ENCODE assay signal across 8 cellular contexts in genomic region chr9:6080154-6080716, GRCh38.
A peak's percentile ranks its signal among the peaks of the same experiment; 100 is the strongest.
DNase-seq lines count a peak whose midpoint lies in the region; ATAC-seq and TF ChIP-seq lines count a peak whose summit lies in the region.

No MANE protein-coding gene starts in this region.

- H3K4me1 Mint-ChIP-seq in GM23338: peaks cover 29% of the 10 kb centered on the region
- peaks cover 9% of the 10 kb centered on the region for H3K4me1 Mint-ChIP-seq in activated naive CD8-positive, alpha-beta T cell treated with anti-CD3 and anti-CD28 coated beads, Interleukin-2, amount 50 U/mL, for 24 hours

- H3K27me3 ChIP-seq in GM23338 (ENCODE audit: insufficient read depth): no peaks in the 10 kb centered on the region
- no peaks in the 10 kb centered on the region for H3K27me3 ChIP-seq in trophoblast cell (ENCODE audit: insufficient read depth, low read length)
- no peaks in the 10 kb centered on the region for H3K27me3 ChIP-seq in tibial nerve

- no peaks in the 10 kb centered on the region for H3K9me3 ChIP-seq in trophoblast cell (ENCODE audit: insufficient read depth, low read depth, low read length)
- no peaks in the 10 kb centered on the region for H3K9me3 ChIP-seq in tibial nerve

- H4K91ac ChIP-seq in trophoblast cell (ENCODE audit: low read depth, low read length): peak overlapping the region; percentile 50

- H3F3A ChIP-seq in GM23338 (replicated peaks; ENCODE audit: low read depth): no peaks in the 10 kb centered on the region

- no peaks in the 10 kb centered on the region for H4K20me1 ChIP-seq in GM23338 (replicated peaks; ENCODE audit: insufficient read depth)

- H2AFZ ChIP-seq in GM23338 (no peak overlapping the region), trophoblast cell (ENCODE audit: insufficient read depth, low read length, poor library complexity) (peak overlapping the region; percentile 30)

- H3K4me1 ChIP-seq in GM23338 (ENCODE audit: insufficient read depth) (peaks cover 26% of the 10 kb centered on the region), trophoblast cell (ENCODE audit: control insufficient read depth in 1 of 2, insufficient read depth in 2 of 2, low read length in 2 of 2) (peaks cover 7 to 9% of the 10 kb centered on the region in 2 experiments), tibial nerve (no peaks in the 10 kb centered on the region)

- no peak overlapping the region for H2BK5ac ChIP-seq in trophoblast cell (ENCODE audit: low read depth, low read length, poor library complexity)

- DNase-seq in DMS 273 treated with DMSO at 0.1 percent for 48 hours (lab: John Stamatoyannopoulos, UW) (peak; percentile 86), GM23338 (ENCODE audit: low spot score) (peak; percentile 99), MV-4-11 (lab: John Stamatoyannopoulos, UW) (peak; percentile 95), SK-N-DZ (ENCODE audit: low spot score) (peak; percentile 74), Right ventricle myocardium superior (peak; percentile 88), trophoblast cell (peak; percentile 94 to 95), tibial nerve (ENCODE audit: low spot score in 2 of 2) (peak; percentile 57 to 68)
- DNase-seq in activated naive CD8-positive, alpha-beta T cell treated with anti-CD3 and anti-CD28 coated beads, Interleukin-2, amount 50 U/mL, for 24 hours: peak; percentile 68

- H2BK12ac ChIP-seq in trophoblast cell (ENCODE audit: low read length): no peak overlapping the region

- H3K27ac Mint-ChIP-seq in GM23338: peak overlapping the region; percentile 84
- H3K27ac Mint-ChIP-seq in activated naive CD8-positive, alpha-beta T cell treated with anti-CD3 and anti-CD28 coated beads, Interleukin-2, amount 50 U/mL, for 24 hours: peak overlapping the region; percentile 76

- H3K79me2 ChIP-seq in GM23338 (replicated peaks; ENCODE audit: insufficient read depth): no peaks in the 10 kb centered on the region
- peaks cover 2% of the 10 kb centered on the region for H3K79me2 ChIP-seq in trophoblast cell (ENCODE audit: control insufficient read depth, insufficient read depth, low read length, poor library complexity)

- H3K79me1 ChIP-seq in trophoblast cell (ENCODE audit: low read length): peaks cover 12% of the 10 kb centered on the region

- H4K12ac ChIP-seq in trophoblast cell (ENCODE audit: low read depth, low read length): peak overlapping the region; percentile 23

- H4K8ac ChIP-seq in trophoblast cell (ENCODE audit: low read depth, low read length): peak overlapping the region; percentile 62

- no peak overlapping the region for H3K9ac ChIP-seq in trophoblast cell (ENCODE audit: low read length)

- no peak for TF ChIP-seq EP300 in tibial nerve (IDR thresholded peaks at IDR 0.05)

- no peaks in the 10 kb centered on the region for H3K9me3 Mint-ChIP-seq in GM23338
- no peaks in the 10 kb centered on the region for H3K9me3 Mint-ChIP-seq in activated naive CD8-positive, alpha-beta T cell treated with anti-CD3 and anti-CD28 coated beads, Interleukin-2, amount 50 U/mL, for 24 hours

- no peak overlapping the region for H3K18ac ChIP-seq in trophoblast cell (ENCODE audit: low read length)

- peaks cover 6% of the 10 kb centered on the region for H3K27me3 Mint-ChIP-seq in GM23338 (ENCODE audit: insufficient read depth, low read depth, poor library complexity)
- H3K27me3 Mint-ChIP-seq in activated naive CD8-positive, alpha-beta T cell treated with anti-CD3 and anti-CD28 coated beads, Interleukin-2, amount 50 U/mL, for 24 hours: no peaks in the 10 kb centered on the region

- H3K36me3 ChIP-seq in GM23338 (ENCODE audit: insufficient read depth): no peaks in the 10 kb centered on the region
- H3K36me3 ChIP-seq in trophoblast cell (ENCODE audit: control insufficient read depth in 1 of 2, insufficient read depth in 2 of 2, low read length in 2 of 2): no peaks in the 10 kb centered on the region
- no peaks in the 10 kb centered on the region for H3K36me3 ChIP-seq in tibial nerve

- peak overlapping the region; percentile 9 for H3K4ac ChIP-seq in trophoblast cell (ENCODE audit: low read depth, low read length)

- no peak overlapping the region for H2BK120ac ChIP-seq in trophoblast cell (ENCODE audit: insufficient read depth, low read length, poor library complexity)

- intact Hi-C loops in Right ventricle myocardium superior (cut with DNase I): no loop called here

- no peak overlapping the region for H3K14ac ChIP-seq in trophoblast cell (ENCODE audit: low read length)

- H3K9me2 ChIP-seq in GM23338 (ENCODE audit: insufficient read depth): peaks cover 9% of the 10 kb centered on the region

- H3K27ac ChIP-seq in GM23338 (ENCODE audit: low read depth): peak overlapping the region; percentile 96
- H3K27ac ChIP-seq in trophoblast cell (ENCODE audit: low read depth, low read length): no peak overlapping the region
- peak overlapping the region; percentile 65 to 80 (median 66) for H3K27ac ChIP-seq in tibial nerve

- no peak for TF ChIP-seq POLR2A in tibial nerve (IDR thresholded peaks at IDR 0.05)

- peaks cover 3% of the 10 kb centered on the region; the same call in 1 of the 3 replicates for H3K36me3 Mint-ChIP-seq in GM23338 (ENCODE audit: low read depth)
- H3K36me3 Mint-ChIP-seq in activated naive CD8-positive, alpha-beta T cell treated with anti-CD3 and anti-CD28 coated beads, Interleukin-2, amount 50 U/mL, for 24 hours (ENCODE audit: low read depth): no peaks in the 10 kb centered on the region

- peak overlapping the region; percentile 66 for H3K4me2 ChIP-seq in GM23338
- peak overlapping the region; percentile 49 for H3K4me2 ChIP-seq in trophoblast cell (ENCODE audit: low read length)

- no peak overlapping the region for H2AK5ac ChIP-seq in trophoblast cell (ENCODE audit: low read length)

- TF ChIP-seq CTCF in GM23338 (conservative IDR thresholded peaks at IDR 0.05; ENCODE audit: low read depth in 2 of 2): no peak
- peak in 3 of 5 experiments; percentile 14 to 27 (median 22) for TF ChIP-seq CTCF in tibial nerve (IDR thresholded peaks at IDR 0.05)

- no peak overlapping the region for H3K23ac ChIP-seq in trophoblast cell (ENCODE audit: low read length)

- peak; percentile 95 for ATAC-seq in GM23338
- peak; percentile 86 for ATAC-seq in activated naive CD8-positive, alpha-beta T cell treated with anti-CD3 and anti-CD28 coated beads, Interleukin-2, amount 50 U/mL, for 24 hours
- ATAC-seq in Right ventricle myocardium superior (ENCODE audit: poor library complexity): peak; percentile 96

- no CpG with 5 or more reads among the region's 18 CpGs for WGBS in trophoblast cell (ENCODE audit: extremely low coverage, insufficient coverage, insufficient read length)
- 27 to 42% methylated on average over 18 of the region's 18 CpGs for WGBS in tibial nerve, 2 donors

- H3K4me3 ChIP-seq in GM23338: peak overlapping the region; percentile 37
- H3K4me3 ChIP-seq in trophoblast cell (ENCODE audit: low read depth, low read length): peak overlapping the region; percentile 11
- peak overlapping the region; percentile 36 to 45 (median 38) for H3K4me3 ChIP-seq in tibial nerve

- peak overlapping the region; percentile 62 for H3K4me3 Mint-ChIP-seq in GM23338
- H3K4me3 Mint-ChIP-seq in activated naive CD8-positive, alpha-beta T cell treated with anti-CD3 and anti-CD28 coated beads, Interleukin-2, amount 50 U/mL, for 24 hours: peak overlapping the region; percentile 76

TF ChIP-seq in GM23338, 12 proteins besides CTCF, POLR2A, EP300 and RAD21:
- peak; percentile 70 for TF ChIP-seq POLR2AphosphoS5 (IDR thresholded peaks at IDR 0.05; ENCODE audit: low read depth)
- no peak for TF ChIP-seq EZH2 (IDR thresholded peaks at IDR 0.05; ENCODE audit: low read depth, unreplicated experiment)
- peak; percentile 84 for TF ChIP-seq CREB1 (CRISPR knock-in tag; IDR thresholded peaks at IDR 0.05; ENCODE audit: low read depth)

Comparison
In these comparisons a context has a peak if more than half of its experiments do, and no peak if none do; other contexts are left out.
1. CTCF ChIP-seq: peak in tibial nerve (3 of 5); none in GM23338 (0 of 2).
2. Peak in every context shown above with its lines, with median percentiles within 50 percentile points of each other: DNase-seq, ATAC-seq and H3K4me3 ChIP-seq.